In the genomic region with DNA sequence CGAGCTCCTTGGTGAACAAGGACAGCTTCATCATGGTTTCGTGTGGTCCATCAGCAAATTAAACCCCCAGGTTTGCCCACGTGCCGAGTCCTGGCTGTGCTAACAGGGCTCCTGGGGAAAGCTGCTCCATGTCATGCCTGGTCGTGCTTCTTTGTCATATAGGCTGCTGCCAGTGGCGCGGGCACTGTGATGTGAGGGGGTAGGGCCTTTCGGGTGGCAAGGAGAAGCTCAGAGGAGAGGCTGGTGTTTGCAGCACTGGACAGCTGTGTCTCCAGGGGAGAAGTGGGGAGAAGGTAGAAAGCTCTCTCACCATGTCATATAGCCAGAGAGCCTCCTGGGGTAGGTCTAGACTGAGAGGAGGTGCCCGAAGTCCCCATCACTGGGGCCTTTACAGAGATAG, we compare ENCODE assay signal across 1 cellular context.
TF ChIP-seq lines count a peak whose summit lies in the region.

No MANE protein-coding gene starts in this region.

TF ChIP-seq in HepG2, 621 proteins besides CTCF, POLR2A, EP300 and RAD21 (continued from another document):
- TF ChIP-seq ZBTB37 (CRISPR knock-in tag; IDR thresholded peaks at IDR 0.05) (no peak), LCORL (IDR thresholded peaks at IDR 0.05) (no peak), LCORL (CRISPR knock-in tag; IDR thresholded peaks at IDR 0.05) (no peak), ZNF678 (CRISPR knock-in tag; IDR thresholded peaks at IDR 0.05) (no peak), ZSCAN20 (CRISPR knock-in tag; IDR thresholded peaks at IDR 0.05; ENCODE audit: borderline replicate concordance) (no peak), RFX1 (IDR thresholded peaks at IDR 0.05) (no peak)
